9 cellular contexts compared by ENCODE assay signal in genomic region chr17:77129568-77130301, GRCh38. TPM values are rescaled to one million over a fixed set of nuclear protein-coding genes. Genes with fewer than 3 reads are reported as not detected.
A peak's percentile ranks its signal among the peaks of the same experiment; 100 is the strongest.
DNase-seq lines count a peak whose midpoint lies in the region; ATAC-seq, FAIRE-seq and TF ChIP-seq lines count a peak whose summit lies in the region.
"Had no signal": no experiment of that assay in that cellular context is flagged by ENCODE, and none has a peak within 500 bp of the region (broad histone marks: within the 10 kb centered on the region; RNA-seq: fewer than 3 reads in every experiment).

No MANE protein-coding gene starts in this region.

- POLR2A ChIA-PET in endothelial cell of umbilical vein (lab: Charles Lee) = interaction anchor here (0.6 to 1.3 kb wide), 3 partner anchors 11 to 426 kb away, joined by 3 to 4 read pairs (median 4); partner anchors contain the start of gene SEC14L1

- no peaks in the 10 kb centered on the region for H3K79me1 ChIP-seq in neuronal stem cell (ENCODE audit: low read depth, low read length)

- H2AK5ac ChIP-seq in neuronal stem cell (ENCODE audit: low read depth, low read length) = peak overlapping the region; percentile 30

- no TSS peak for BruUV-seq in endothelial cell of umbilical vein (replicated peaks; lab: Mats Ljungman, UMichigan)

- dilution Hi-C loops in endothelial cell of umbilical vein (cut with MboI; ENCODE audit: extremely low pct_ligation_motif_present, low sequenced_read_pairs) = no loop called here

- DNase-seq in NCI-H69 (lab: John Stamatoyannopoulos, UW) = peak; percentile 75
- no peak for DNase-seq in endothelial cell of umbilical vein (ENCODE audit: low read depth, low spot score)
- DNase-seq in neuronal stem cell (ENCODE audit: low spot score) = no peak
- DNase-seq in NK-92 (lab: John Stamatoyannopoulos, UW; ENCODE audit: unreplicated experiment) = no peak
- no peak for DNase-seq in G401 (ENCODE audit: low spot score)
- DNase-seq: small intestine had no signal

- no peak overlapping the region for H2BK5ac ChIP-seq in neuronal stem cell (ENCODE audit: low read length)

- no peak overlapping the region for H3K14ac ChIP-seq in neuronal stem cell (ENCODE audit: low read length)

- H3K27me3 ChIP-seq in BLaER1 (no peaks in the 10 kb centered on the region), endothelial cell of umbilical vein (ENCODE audit: control insufficient read depth in 2 of 2, insufficient read depth in 2 of 2, low read length in 2 of 2) (no peaks in the 10 kb centered on the region), neuronal stem cell (ENCODE audit: control insufficient read depth in 3 of 3, insufficient read depth in 3 of 3, low read depth in 1 of 3, low read length in 3 of 3) (no peaks in the 10 kb centered on the region)

- WGBS in neuronal stem cell (ENCODE audit: extremely low coverage in 2 of 2, insufficient read length in 2 of 2, insufficient replicate concordance in 1 of 2), 2 donors = no CpG with 5 or more reads among the region's 13 CpGs

- H3K4me1 ChIP-seq in BLaER1 = peaks cover 61% of the 10 kb centered on the region
- H3K4me1 ChIP-seq in endothelial cell of umbilical vein (ENCODE audit: control insufficient read depth, extremely low read depth, insufficient read depth, low read length) = peaks cover 32% of the 10 kb centered on the region
- peaks cover 10 to 11% of the 10 kb centered on the region in 2 donors for H3K4me1 ChIP-seq in neuronal stem cell (ENCODE audit: control insufficient read depth in 2 of 2, insufficient read depth in 1 of 2, low read depth in 1 of 2, low read length in 2 of 2)

- H3K9me3 ChIP-seq in BLaER1 (no peaks in the 10 kb centered on the region), endothelial cell of umbilical vein (replicated peaks; ENCODE audit: control insufficient read depth, insufficient read depth, low read length) (no peaks in the 10 kb centered on the region), neuronal stem cell (replicated peaks in 1 of 2; ENCODE audit: control insufficient read depth in 2 of 2, insufficient read depth in 1 of 2, low read depth in 1 of 2, low read length in 2 of 2) (no peaks in the 10 kb centered on the region)

- FAIRE-seq in endothelial cell of umbilical vein (lab: Jason Lieb, UNC) = no peak
- FAIRE-seq: small intestine had no signal

- H2BK120ac ChIP-seq in neuronal stem cell (ENCODE audit: low read depth, low read length) = no peak overlapping the region

- peaks cover 6% of the 10 kb centered on the region for H3K79me2 ChIP-seq in endothelial cell of umbilical vein (ENCODE audit: control insufficient read depth, insufficient read depth, low read length)

- CTCF ChIA-PET in endothelial cell of umbilical vein (lab: Charles Lee) = interaction anchor here (0.7 to 2.6 kb wide), 6 partner anchors 9 to 41 kb away, joined by 3 to 12 read pairs (median 4); partner anchors contain the start of gene SEC14L1

- no peak overlapping the region for H3K9ac ChIP-seq in BLaER1
- H3K9ac ChIP-seq in endothelial cell of umbilical vein (replicated peaks; ENCODE audit: extremely low read depth, insufficient read depth, low read length) = no peak overlapping the region
- no peak overlapping the region for H3K9ac ChIP-seq in neuronal stem cell (ENCODE audit: low read depth, low read length, poor library complexity)

- H4K8ac ChIP-seq in neuronal stem cell (ENCODE audit: low read depth, low read length) = no peak overlapping the region

- H2AFZ ChIP-seq in endothelial cell of umbilical vein (ENCODE audit: low read depth, low read length) (no peak overlapping the region), neuronal stem cell (ENCODE audit: low read length) (peak overlapping the region; percentile 17)

- ATAC-seq in HG02852 (IDR thresholded peaks at IDR 0.05; ENCODE audit: unreplicated experiment) (no peak), GM18505 (IDR thresholded peaks at IDR 0.05; ENCODE audit: unreplicated experiment) (no peak)

- intact Hi-C loops in endothelial cell of umbilical vein (cut with micrococcal nuclease) = no loop called here

- H2BK15ac ChIP-seq in neuronal stem cell (ENCODE audit: low read length) = no peak overlapping the region

- H3K36me3 ChIP-seq in BLaER1 = no peaks in the 10 kb centered on the region
- H3K36me3 ChIP-seq in endothelial cell of umbilical vein (ENCODE audit: control insufficient read depth in 2 of 2, extremely low read depth in 1 of 2, insufficient read depth in 2 of 2, low read length in 2 of 2) = no peaks in the 10 kb centered on the region
- H3K36me3 ChIP-seq in neuronal stem cell (replicated peaks in 1 of 2; ENCODE audit: control insufficient read depth in 2 of 2, insufficient read depth in 2 of 2, low read length in 2 of 2) = no peaks in the 10 kb centered on the region

- no peak overlapping the region for H3K18ac ChIP-seq in neuronal stem cell (ENCODE audit: low read length)

- in situ Hi-C loops in G401 (cut with HindIII; ENCODE audit: low sequenced_read_pairs) = no loop called here

- no peak overlapping the region for H3K27ac ChIP-seq in BLaER1
- H3K27ac ChIP-seq in endothelial cell of umbilical vein (ENCODE audit: insufficient read depth, low read depth, low read length) = peak overlapping the region; percentile 0
- H3K27ac ChIP-seq in neuronal stem cell (replicated peaks; ENCODE audit: low read length) = peak overlapping the region; percentile 17

- no peak overlapping the region for H4K91ac ChIP-seq in neuronal stem cell (ENCODE audit: low read depth, low read length, poor library complexity)

- TF ChIP-seq POLR2A in endothelial cell of umbilical vein (IDR thresholded peaks at IDR 0.05; ENCODE audit: low read depth, low read length) (no peak), GM18505 (IDR thresholded peaks at IDR 0.05; ENCODE audit: borderline replicate concordance, extremely low read depth, insufficient read depth, insufficient read length) (no peak)

- no peak overlapping the region for H3K4ac ChIP-seq in neuronal stem cell (ENCODE audit: low read length)

- TF ChIP-seq CTCF in endothelial cell of umbilical vein (IDR thresholded peaks at IDR 0.05; ENCODE audit: extremely low read depth in 1 of 2, insufficient read depth in 1 of 2, low read depth in 1 of 2, low read length in 2 of 2) = no peak

- no peaks in the 10 kb centered on the region for H4K20me1 ChIP-seq in BLaER1
- H4K20me1 ChIP-seq in endothelial cell of umbilical vein (replicated peaks; ENCODE audit: control insufficient read depth, extremely low read depth, insufficient read depth, low read length) = no peaks in the 10 kb centered on the region

- H3K4me2 ChIP-seq in BLaER1 (peak overlapping the region; percentile 31), endothelial cell of umbilical vein (ENCODE audit: insufficient read depth, low read length) (no peak overlapping the region), neuronal stem cell (ENCODE audit: insufficient read depth, low read length, poor library complexity, severe bottlenecking) (no peak overlapping the region)

- no peaks in the 10 kb centered on the region for H3K9me1 ChIP-seq in endothelial cell of umbilical vein (replicated peaks; ENCODE audit: control insufficient read depth, extremely low read depth, insufficient read depth, low read length)

- H3K4me3 ChIP-seq in BLaER1 (no peak overlapping the region), endothelial cell of umbilical vein (replicated peaks in 1 of 3; ENCODE audit: insufficient read depth in 1 of 3, low read depth in 1 of 3, low read length in 3 of 3) (no peak overlapping the region), neuronal stem cell (ENCODE audit: low read length in 2 of 2) (no peak overlapping the region)

- H3K23ac ChIP-seq in neuronal stem cell (ENCODE audit: low read depth, low read length, poor library complexity) = no peak overlapping the region

- no peak overlapping the region for H2BK12ac ChIP-seq in neuronal stem cell (ENCODE audit: low read length)

TF ChIP-seq in endothelial cell of umbilical vein, 7 proteins besides CTCF, POLR2A, EP300 and RAD21:
- TF ChIP-seq FOS (IDR thresholded peaks at IDR 0.05; ENCODE audit: borderline replicate concordance, insufficient read depth, low read length) = no peak
- TF ChIP-seq GATA2 (IDR thresholded peaks at IDR 0.05; ENCODE audit: insufficient read depth, insufficient read length, low read depth, low read length) = no peak
- TF ChIP-seq POLR2AphosphoS5 (IDR thresholded peaks at IDR 0.05; ENCODE audit: insufficient read depth, low read depth, low read length) = no peak
- TF ChIP-seq, protein P1, sequence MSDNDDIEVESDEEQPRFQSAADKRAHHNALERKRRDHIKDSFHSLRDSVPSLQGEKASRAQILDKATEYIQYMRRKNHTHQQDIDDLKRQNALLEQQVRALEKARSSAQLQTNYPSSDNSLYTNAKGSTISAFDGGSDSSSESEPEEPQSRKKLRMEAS (IDR thresholded peaks at IDR 0.05; ENCODE audit: insufficient read depth, insufficient read length) = no peak
- no peak for TF ChIP-seq MYC (IDR thresholded peaks at IDR 0.05; ENCODE audit: low read depth, low read length)
- TF ChIP-seq EZH2 (IDR thresholded peaks at IDR 0.05; ENCODE audit: borderline replicate concordance, low read depth, low read length, severe bottlenecking) = no peak
- TF ChIP-seq JUN (IDR thresholded peaks at IDR 0.05; ENCODE audit: borderline replicate concordance, insufficient read depth, insufficient read length, low read depth) = no peak
TF ChIP-seq in endothelial cell of umbilical vein: peak in this region for 0.

RNA-seq across cellular contexts. Expression of gene SEC14L1, which starts 11.0 kb away (rescaled TPM):
- total RNA-seq in endothelial cell of umbilical vein = 606 and 631 TPM in 2 replicates
- 215 and 276 TPM in 2 replicates for polyA plus RNA-seq in endothelial cell of umbilical vein
- 185 and 188 TPM in 2 replicates for polyA plus RNA-seq in endothelial cell of umbilical vein (2011; cell fraction: cytosol; rRNA removed)
- 360 and 367 TPM in 2 replicates for polyA plus RNA-seq in endothelial cell of umbilical vein (2011; cell fraction: nucleus; rRNA removed)
- 277 and 279 TPM in 2 replicates for polyA plus RNA-seq in endothelial cell of umbilical vein (2012)
- 250 TPM in 2 replicates for polyA minus RNA-seq in endothelial cell of umbilical vein
- 19.9 TPM for polyA minus RNA-seq in endothelial cell of umbilical vein (2011; cell fraction: cytosol; rRNA and poly(A)+ RNA removed)
- polyA minus RNA-seq in endothelial cell of umbilical vein (2011; cell fraction: nucleus; rRNA and poly(A)+ RNA removed) = 378 and 398 TPM in 2 replicates
- 103 TPM for polyA plus RNA-seq in neuronal stem cell (2013, experiment 1 of 2)
- polyA plus RNA-seq in neuronal stem cell (2013, experiment 2 of 2) = 106 TPM
- total RNA-seq in G401 (2014; rRNA removed; shearing (Covaris generic)) = 48.1 and 58.3 TPM in 2 replicates

Comparison
In these comparisons a context has a peak if more than half of its experiments do, and no peak if none do; other contexts are left out.
1. RNA of gene SEC14L1, which starts 11.0 kb away (total RNA-seq): 606 to 631 TPM in endothelial cell of umbilical vein; 48.1 to 58.3 TPM in G401; every median in the first group is over 10 times any median in the second.